Comparison of ENCODE assay signal across 8 cellular contexts in genomic region chr7:51224811-51225581, GRCh38.
DNase-seq lines count a peak whose midpoint lies in the region; ATAC-seq and TF ChIP-seq lines count a peak whose summit lies in the region.

No MANE protein-coding gene starts in this region.

- H3K4me3 ChIP-seq in GM23248 (no peak overlapping the region), esophagus muscularis mucosa (no peak overlapping the region)

- no peaks in the 10 kb centered on the region for H3F3A ChIP-seq in GM23248 (ENCODE audit: insufficient read depth)

- H3K79me2 ChIP-seq in GM23248 (ENCODE audit: insufficient read depth), result no peaks in the 10 kb centered on the region

- H3K9me2 ChIP-seq in GM23248 (ENCODE audit: insufficient read depth), result no peaks in the 10 kb centered on the region

- H3K4me1 ChIP-seq in GM23248 (ENCODE audit: insufficient read depth) (no peaks in the 10 kb centered on the region), esophagus muscularis mucosa (peaks cover 0 to 15% (median 9%) of the 10 kb centered on the region in 4 donors)

- no peak overlapping the region for H3K4me2 ChIP-seq in GM23248 (ENCODE audit: unreplicated experiment)

- H3K9ac ChIP-seq in GM23248, result no peak overlapping the region

- CTCF ChIA-PET in GM10248 (lab: Yijun Ruan, JAX), result interaction anchor here (1.0 kb wide), 1 partner anchor 145 kb away, joined by 3 read pairs; no protein-coding TSS in a partner anchor

- POLR2A ChIA-PET in GM10248 (lab: Yijun Ruan, JAX), result no interaction called here

- H3K36me3 ChIP-seq in GM23248 (ENCODE audit: low read depth) (no peaks in the 10 kb centered on the region), esophagus muscularis mucosa (no peaks in the 10 kb centered on the region)

- ATAC-seq in HG02759 (IDR thresholded peaks at IDR 0.05; ENCODE audit: unreplicated experiment), result no peak

- TF ChIP-seq POLR2A in esophagus muscularis mucosa (IDR thresholded peaks at IDR 0.05; ENCODE audit: low read depth), result no peak

- no peak overlapping the region for H2AFZ ChIP-seq in GM23248

- DNase-seq in GM23248, result peak; percentile 6
- peak; percentile 51 for DNase-seq in NCI-H510A (lab: John Stamatoyannopoulos, UW)
- peak; percentile 79 for DNase-seq in esophagus muscularis mucosa (ENCODE audit: extremely low spot score)
- peak; percentile 71 for DNase-seq in pons (ENCODE audit: low spot score)
- no peak for DNase-seq in NCI-H1930 (lab: John Stamatoyannopoulos, UW)
- no peak for DNase-seq in GM10248 (ENCODE audit: extremely low spot score)
- DNase-seq in OCI-M1 (lab: John Stamatoyannopoulos, UW), result no peak

- peak; percentile 11 to 39 (median 16) for TF ChIP-seq CTCF in esophagus muscularis mucosa (IDR thresholded peaks at IDR 0.05)
- TF ChIP-seq CTCF in GM10248 (IDR thresholded peaks at IDR 0.05; ENCODE audit: control extremely low read depth, extremely low read depth, low read depth, missing control alignments), result no peak

- in situ Hi-C loops in GM23248 (cut with MboI), result no loop called here

- TF ChIP-seq EP300 in esophagus muscularis mucosa (IDR thresholded peaks at IDR 0.05), result no peak

- no peak overlapping the region for H3K27ac ChIP-seq in GM23248
- no peak overlapping the region for H3K27ac ChIP-seq in esophagus muscularis mucosa (replicated peaks in 1 of 4)

- intact Hi-C loops in esophagus muscularis mucosa (cut with DNase I), result no loop called here

- H3K9me3 ChIP-seq in GM23248 (ENCODE audit: low read depth) (no peaks in the 10 kb centered on the region), esophagus muscularis mucosa (no peaks in the 10 kb centered on the region)

- H4K20me1 ChIP-seq in GM23248 (ENCODE audit: insufficient read depth), result no peaks in the 10 kb centered on the region

- H3K27me3 ChIP-seq in GM23248 (replicated peaks; ENCODE audit: insufficient read depth) (peaks cover 14% of the 10 kb centered on the region; the same call in 1 of the 2 replicates), esophagus muscularis mucosa (no peaks in the 10 kb centered on the region)

- 22 to 30% methylated on average over 17 of the region's 17 CpGs for WGBS in GM23248 (ENCODE audit: low coverage in 1 of 2, low lambda C conversion rate in 2 of 2, missing lambda C conversion rate in 2 of 2), 2 experiments
- 67% methylated on average over 17 of the region's 17 CpGs for WGBS in esophagus muscularis mucosa

Comparison
In these comparisons a context has a peak if more than half of its experiments do, and no peak if none do; other contexts are left out.
1. DNase-seq: peak in GM23248 (single experiment), NCI-H510A (single experiment), esophagus muscularis mucosa (single experiment) and pons (single experiment); none in NCI-H1930 (0 of 2), GM10248 (single experiment) and OCI-M1 (single experiment).